ENCODE assay signal across 14 cellular contexts in genomic region chr1:76267631-76268030, GRCh38.
DNase-seq lines count a peak whose midpoint lies in the region; ATAC-seq and TF ChIP-seq lines count a peak whose summit lies in the region.
"Had no signal": no experiment of that assay in that cellular context is flagged by ENCODE, and none has a peak within 500 bp of the region (broad histone marks: within the 10 kb centered on the region; RNA-seq: fewer than 3 reads in every experiment).

No MANE protein-coding gene starts in this region.

- no peaks in the 10 kb centered on the region for H3K27me3 Mint-ChIP-seq in activated T-cell treated with anti-CD3 and anti-CD28 coated beads, Interleukin-2, amount 50 U/mL, for 24 hours
- no peaks in the 10 kb centered on the region for H3K27me3 Mint-ChIP-seq in activated naive CD8-positive, alpha-beta T cell treated with anti-CD3 and anti-CD28 coated beads, Interleukin-2, amount 50 U/mL, for 24 hours
- H3K27me3 Mint-ChIP-seq in stimulated activated naive B cell treated with anti-CD40 and anti-IgM and Interleukin-4, amounts not matched to agents 10 μg/mL and 1 μg/mL and 100 μg/mL, for 72 hours: no peaks in the 10 kb centered on the region
- H3K27me3 Mint-ChIP-seq in chondrocyte (ENCODE audit: low read depth): no peaks in the 10 kb centered on the region

- no peak for DNase-seq in activated T-cell treated with anti-CD3 and anti-CD28 coated beads, Interleukin-2, amount 50 U/mL, for 24 hours
- DNase-seq in activated T-cell treated with anti-CD3 and anti-CD28 coated beads, Interleukin-2, amount 50 U/mL, for 1 hour: no peak
- peak; percentile 48 for DNase-seq in MV-4-11 (lab: John Stamatoyannopoulos, UW)
- no peak for DNase-seq in activated naive CD8-positive, alpha-beta T cell treated with anti-CD3 and anti-CD28 coated beads, Interleukin-2, amount 50 U/mL, for 24 hours
- no peak for DNase-seq in stimulated activated naive B cell treated with anti-CD40 and anti-IgM and Interleukin-4, amounts not matched to agents 10 μg/mL and 1 μg/mL and 100 μg/mL, for 72 hours
- no peak for DNase-seq in chondrocyte (ENCODE audit: low spot score)
- DNase-seq in NCI-H524 (lab: John Stamatoyannopoulos, UW): no peak
- DNase-seq: ACHN, activated gamma-delta T cell, GF-D8, kidney, NCI-H2081 treated with DMSO at 0.1 percent for 48 hours, upper lobe of right lung had no signal

- no peaks in the 10 kb centered on the region for H3K9me3 Mint-ChIP-seq in activated T-cell treated with anti-CD3 and anti-CD28 coated beads, Interleukin-2, amount 50 U/mL, for 24 hours
- no peaks in the 10 kb centered on the region for H3K9me3 Mint-ChIP-seq in activated naive CD8-positive, alpha-beta T cell treated with anti-CD3 and anti-CD28 coated beads, Interleukin-2, amount 50 U/mL, for 24 hours
- H3K9me3 Mint-ChIP-seq in stimulated activated naive B cell treated with anti-CD40 and anti-IgM and Interleukin-4, amounts not matched to agents 10 μg/mL and 1 μg/mL and 100 μg/mL, for 72 hours: no peaks in the 10 kb centered on the region
- no peaks in the 10 kb centered on the region for H3K9me3 Mint-ChIP-seq in chondrocyte (ENCODE audit: low read depth)

- no peak overlapping the region for H3K4me3 Mint-ChIP-seq in activated T-cell treated with anti-CD3 and anti-CD28 coated beads, Interleukin-2, amount 50 U/mL, for 24 hours
- no peak overlapping the region for H3K4me3 Mint-ChIP-seq in activated naive CD8-positive, alpha-beta T cell treated with anti-CD3 and anti-CD28 coated beads, Interleukin-2, amount 50 U/mL, for 24 hours
- no peak overlapping the region for H3K4me3 Mint-ChIP-seq in stimulated activated naive B cell treated with anti-CD40 and anti-IgM and Interleukin-4, amounts not matched to agents 10 μg/mL and 1 μg/mL and 100 μg/mL, for 72 hours
- no peak overlapping the region for H3K4me3 Mint-ChIP-seq in chondrocyte (ENCODE audit: unreplicated experiment)

- H3K36me3 Mint-ChIP-seq in activated T-cell treated with anti-CD3 and anti-CD28 coated beads, Interleukin-2, amount 50 U/mL, for 24 hours (ENCODE audit: low read depth): no peaks in the 10 kb centered on the region
- H3K36me3 Mint-ChIP-seq in activated naive CD8-positive, alpha-beta T cell treated with anti-CD3 and anti-CD28 coated beads, Interleukin-2, amount 50 U/mL, for 24 hours (ENCODE audit: low read depth): no peaks in the 10 kb centered on the region
- H3K36me3 Mint-ChIP-seq in stimulated activated naive B cell treated with anti-CD40 and anti-IgM and Interleukin-4, amounts not matched to agents 10 μg/mL and 1 μg/mL and 100 μg/mL, for 72 hours: no peaks in the 10 kb centered on the region
- H3K36me3 Mint-ChIP-seq in chondrocyte (ENCODE audit: low read depth): no peaks in the 10 kb centered on the region

- no peak for TF ChIP-seq CTCF in chondrocyte (IDR thresholded peaks at IDR 0.05)

- peak overlapping the region; percentile 83 for H3K27ac Mint-ChIP-seq in activated T-cell treated with anti-CD3 and anti-CD28 coated beads, Interleukin-2, amount 50 U/mL, for 24 hours
- H3K27ac Mint-ChIP-seq in activated naive CD8-positive, alpha-beta T cell treated with anti-CD3 and anti-CD28 coated beads, Interleukin-2, amount 50 U/mL, for 24 hours: peak overlapping the region; percentile 10
- no peak overlapping the region for H3K27ac Mint-ChIP-seq in stimulated activated naive B cell treated with anti-CD40 and anti-IgM and Interleukin-4, amounts not matched to agents 10 μg/mL and 1 μg/mL and 100 μg/mL, for 72 hours
- H3K27ac Mint-ChIP-seq in chondrocyte (ENCODE audit: unreplicated experiment): no peak overlapping the region

- peak; percentile 50 for ATAC-seq in activated naive CD8-positive, alpha-beta T cell treated with anti-CD3 and anti-CD28 coated beads, Interleukin-2, amount 50 U/mL, for 24 hours
- ATAC-seq in stimulated activated naive B cell treated with anti-CD40 and anti-IgM and Interleukin-4, amounts not matched to agents 10 μg/mL and 1 μg/mL and 100 μg/mL, for 72 hours (replicated peaks): peak; percentile 76 to 87
- ATAC-seq in GM18868 (IDR thresholded peaks at IDR 0.05; ENCODE audit: unreplicated experiment): no peak
- ATAC-seq: upper lobe of right lung had no signal

- H3K4me1 Mint-ChIP-seq in activated T-cell treated with anti-CD3 and anti-CD28 coated beads, Interleukin-2, amount 50 U/mL, for 24 hours (ENCODE audit: low read depth): peaks cover 63% of the 10 kb centered on the region
- peaks cover 48% of the 10 kb centered on the region for H3K4me1 Mint-ChIP-seq in activated naive CD8-positive, alpha-beta T cell treated with anti-CD3 and anti-CD28 coated beads, Interleukin-2, amount 50 U/mL, for 24 hours
- peaks cover 17 to 34% of the 10 kb centered on the region in 2 donors for H3K4me1 Mint-ChIP-seq in stimulated activated naive B cell treated with anti-CD40 and anti-IgM and Interleukin-4, amounts not matched to agents 10 μg/mL and 1 μg/mL and 100 μg/mL, for 72 hours
- peaks cover 24% of the 10 kb centered on the region for H3K4me1 Mint-ChIP-seq in chondrocyte (ENCODE audit: low read depth)

Comparison
In these comparisons a context has a peak if more than half of its experiments do, and no peak if none do; other contexts are left out.
1. H3K27ac Mint-ChIP-seq: peak in activated T-cell treated with anti-CD3 and anti-CD28 coated beads, Interleukin-2, amount 50 U/mL, for 24 hours (single experiment) and activated naive CD8-positive, alpha-beta T cell treated with anti-CD3 and anti-CD28 coated beads, Interleukin-2, amount 50 U/mL, for 24 hours (single experiment); none in stimulated activated naive B cell treated with anti-CD40 and anti-IgM and Interleukin-4, amounts not matched to agents 10 μg/mL and 1 μg/mL and 100 μg/mL, for 72 hours (single experiment) and chondrocyte (single experiment).